Comparison of ENCODE assay signal across 11 cellular contexts in the genomic region with DNA sequence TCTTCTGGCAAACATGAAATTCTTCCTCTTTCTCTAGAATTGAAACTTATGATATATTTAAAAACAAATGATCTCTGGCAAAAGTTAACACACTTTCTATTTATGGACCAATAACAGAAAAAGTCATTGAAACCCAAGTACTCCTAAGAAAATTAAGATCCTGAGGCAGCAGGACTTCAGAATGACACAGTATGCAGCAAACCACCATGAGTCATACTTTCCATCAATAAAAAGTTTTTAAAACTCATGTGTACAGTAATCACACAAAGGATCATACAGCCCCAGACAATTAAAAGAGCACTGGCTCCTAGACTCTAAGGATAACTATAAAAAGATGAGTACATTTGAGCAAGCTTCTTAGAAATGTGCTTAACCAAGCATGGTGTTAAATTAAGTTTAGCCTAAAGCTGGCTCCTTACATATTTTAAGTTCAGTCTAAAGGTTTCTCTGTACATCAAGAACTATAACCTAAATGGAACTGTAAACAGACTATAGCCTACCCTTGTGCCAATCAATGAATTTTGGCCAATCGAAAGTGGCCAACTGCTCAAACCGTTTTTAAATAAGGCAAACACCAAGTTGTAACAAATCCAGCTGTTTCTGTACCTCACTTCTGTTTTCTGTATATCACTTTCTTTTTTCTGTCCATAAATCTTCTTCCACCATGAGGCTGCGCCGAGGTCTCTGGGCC.
DNase-seq lines count a peak whose midpoint lies in the region; ATAC-seq and TF ChIP-seq lines count a peak whose summit lies in the region.
"Had no signal": no experiment of that assay in that cellular context is flagged by ENCODE, and none has a peak within 500 bp of the region (broad histone marks: within the 10 kb centered on the region; RNA-seq: fewer than 3 reads in every experiment).

No MANE protein-coding gene starts in this region.

- no peak overlapping the region for H2AFZ ChIP-seq in neuronal stem cell (ENCODE audit: low read length)

- H2BK120ac ChIP-seq in neuronal stem cell (ENCODE audit: low read depth, low read length): no peak overlapping the region

- no peak overlapping the region for H3K9ac ChIP-seq in neuronal stem cell (ENCODE audit: low read depth, low read length, poor library complexity)

- H3K4me1 ChIP-seq in foreskin keratinocyte (no peaks in the 10 kb centered on the region), neuronal stem cell (ENCODE audit: control insufficient read depth in 2 of 2, insufficient read depth in 1 of 2, low read depth in 1 of 2, low read length in 2 of 2) (no peaks in the 10 kb centered on the region)

- H2AK5ac ChIP-seq in neuronal stem cell (ENCODE audit: low read depth, low read length): no peak overlapping the region

- H3K23ac ChIP-seq in neuronal stem cell (ENCODE audit: low read depth, low read length, poor library complexity): no peak overlapping the region

- no peak overlapping the region for H2BK12ac ChIP-seq in neuronal stem cell (ENCODE audit: low read length)

- H2BK15ac ChIP-seq in neuronal stem cell (ENCODE audit: low read length): no peak overlapping the region

- no CpG with 5 or more reads among the region's 4 CpGs for WGBS in neuronal stem cell (ENCODE audit: extremely low coverage in 2 of 2, insufficient read length in 2 of 2, insufficient replicate concordance in 1 of 2), 2 donors

- no peak overlapping the region for H3K4me2 ChIP-seq in neuronal stem cell (ENCODE audit: insufficient read depth, low read length, poor library complexity, severe bottlenecking)

- H2BK5ac ChIP-seq in neuronal stem cell (ENCODE audit: low read length): no peak overlapping the region

- no peak overlapping the region for H3K14ac ChIP-seq in neuronal stem cell (ENCODE audit: low read length)

- H3K36me3 ChIP-seq in neuronal stem cell (replicated peaks in 1 of 2; ENCODE audit: control insufficient read depth in 2 of 2, insufficient read depth in 2 of 2, low read length in 2 of 2): no peaks in the 10 kb centered on the region

- no peak overlapping the region for H4K91ac ChIP-seq in neuronal stem cell (ENCODE audit: low read depth, low read length, poor library complexity)

- TF ChIP-seq CTCF in HFF-Myc (IDR thresholded peaks at IDR 0.05; ENCODE audit: low read depth, low read length, missing control alignments): no peak
- no peak for TF ChIP-seq CTCF in foreskin keratinocyte (conservative IDR thresholded peaks at IDR 0.05)

- no peak overlapping the region for H3K18ac ChIP-seq in neuronal stem cell (ENCODE audit: low read length)

- peak; percentile 78 for DNase-seq in A172 (ENCODE audit: low spot score)
- peak; percentile 75 for DNase-seq in HFF-Myc (ENCODE audit: extremely low read depth, low read depth)
- peak; percentile 53 for DNase-seq in SW480 (ENCODE audit: low spot score)
- DNase-seq in foreskin keratinocyte: peak; percentile 54 to 76
- no peak for DNase-seq in neuronal stem cell (ENCODE audit: low spot score)
- no peak for DNase-seq in midbrain (lab: John Stamatoyannopoulos, UW)
- DNase-seq in NCI-H524 (lab: John Stamatoyannopoulos, UW): no peak
- DNase-seq: activated naive CD4-positive, alpha-beta T cell treated with anti-CD3 and anti-CD28 coated beads, Interleukin-2, amount 10 ng/mL, durations not matched to agents 7 days and 5 days; NCI-H1092 treated with DMSO at 0.1 percent for 48 hours had no signal

- H3K27me3 ChIP-seq in foreskin keratinocyte (no peaks in the 10 kb centered on the region), neuronal stem cell (ENCODE audit: control insufficient read depth in 3 of 3, insufficient read depth in 3 of 3, low read depth in 1 of 3, low read length in 3 of 3) (no peaks in the 10 kb centered on the region)

- H3K79me1 ChIP-seq in neuronal stem cell (ENCODE audit: low read depth, low read length): no peaks in the 10 kb centered on the region

- H3K4ac ChIP-seq in neuronal stem cell (ENCODE audit: low read length): no peak overlapping the region

- H3K27ac ChIP-seq in foreskin keratinocyte (no peak overlapping the region), neuronal stem cell (replicated peaks; ENCODE audit: low read length) (no peak overlapping the region)
- H3K27ac ChIP-seq: C4-2B had no signal

- no peaks in the 10 kb centered on the region for H3K9me3 ChIP-seq in neuronal stem cell (replicated peaks in 1 of 2; ENCODE audit: control insufficient read depth in 2 of 2, insufficient read depth in 1 of 2, low read depth in 1 of 2, low read length in 2 of 2)

- H3K4me3 ChIP-seq in HFF-Myc (replicated peaks; ENCODE audit: low read depth, low read length): no peak overlapping the region
- H3K4me3 ChIP-seq in neuronal stem cell (ENCODE audit: low read length in 2 of 2): no peak overlapping the region

- ATAC-seq in foreskin keratinocyte (peak; percentile 90), HG03045 (IDR thresholded peaks at IDR 0.05; ENCODE audit: unreplicated experiment) (no peak)

- no peak overlapping the region for H4K8ac ChIP-seq in neuronal stem cell (ENCODE audit: low read depth, low read length)

Comparison
In these comparisons a context has a peak if more than half of its experiments do, and no peak if none do; other contexts are left out.
1. DNase-seq: peak in A172 (single experiment), HFF-Myc (single experiment), SW480 (single experiment) and foreskin keratinocyte (2 of 2); none in neuronal stem cell (single experiment), midbrain (single experiment) and NCI-H524 (0 of 2).